8 cellular contexts compared by ENCODE assay signal in genomic region chr3:30112904-30113484, GRCh38.
A peak's percentile ranks its signal among the peaks of the same experiment; 100 is the strongest.
DNase-seq lines count a peak whose midpoint lies in the region; ATAC-seq and TF ChIP-seq lines count a peak whose summit lies in the region.

No MANE protein-coding gene starts in this region.

- DNase-seq in AG08395 (ENCODE audit: low spot score) = peak; percentile 40
- DNase-seq in NCI-H226 = peak; percentile 18
- no peak for DNase-seq in left lung
- DNase-seq in activated T-cell treated with anti-CD3 and anti-CD28 coated beads, Interleukin-2, amount 50 U/mL, for 1 hour = no peak
- DNase-seq in stimulated activated CD4-positive, alpha-beta T cell treated with anti-CD3 and anti-CD28 coated beads, Interleukin-4, amount 100 ng/mL, for 4 hours = no peak

- TF ChIP-seq CTCF in brain (conservative IDR thresholded peaks at IDR 0.05) = peak; percentile 72 to 75
- peak; percentile 35 to 51 for TF ChIP-seq CTCF in left lung (IDR thresholded peaks at IDR 0.05)

- intact Hi-C loops in left lung (cut with DNase I) = no loop called here

- no peaks in the 10 kb centered on the region for H3K27me3 ChIP-seq in left lung

- H3K27me3 Mint-ChIP-seq in brain = peaks cover 3% of the 10 kb centered on the region

- peaks cover 16% of the 10 kb centered on the region for H3K4me1 Mint-ChIP-seq in brain

- no peaks in the 10 kb centered on the region for H3K36me3 ChIP-seq in left lung

- no peak overlapping the region for H3K27ac Mint-ChIP-seq in brain

- no peaks in the 10 kb centered on the region for H3K9me3 Mint-ChIP-seq in brain

- no peak overlapping the region for H3K4me3 Mint-ChIP-seq in brain

- no peaks in the 10 kb centered on the region for H3K9me3 ChIP-seq in left lung

- H3K27ac ChIP-seq in left lung = no peak overlapping the region

- H3K36me3 Mint-ChIP-seq in brain = no peaks in the 10 kb centered on the region

- H3K4me1 ChIP-seq in left lung = no peaks in the 10 kb centered on the region

- ATAC-seq in GM18502 (IDR thresholded peaks at IDR 0.05; ENCODE audit: poor library complexity, unreplicated experiment) (peak; percentile 60), left lung (peak; percentile 63), HG03135 (IDR thresholded peaks at IDR 0.05; ENCODE audit: unreplicated experiment) (no peak)

- no peak overlapping the region for H3K4me3 ChIP-seq in left lung

Comparison
In these comparisons a context has a peak if more than half of its experiments do, and no peak if none do; other contexts are left out.
1. DNase-seq: peak in AG08395 (single experiment) and NCI-H226 (single experiment); none in left lung (0 of 2), activated T-cell treated with anti-CD3 and anti-CD28 coated beads, Interleukin-2, amount 50 U/mL, for 1 hour (single experiment) and stimulated activated CD4-positive, alpha-beta T cell treated with anti-CD3 and anti-CD28 coated beads, Interleukin-4, amount 100 ng/mL, for 4 hours (0 of 2).